In the genomic region with DNA sequence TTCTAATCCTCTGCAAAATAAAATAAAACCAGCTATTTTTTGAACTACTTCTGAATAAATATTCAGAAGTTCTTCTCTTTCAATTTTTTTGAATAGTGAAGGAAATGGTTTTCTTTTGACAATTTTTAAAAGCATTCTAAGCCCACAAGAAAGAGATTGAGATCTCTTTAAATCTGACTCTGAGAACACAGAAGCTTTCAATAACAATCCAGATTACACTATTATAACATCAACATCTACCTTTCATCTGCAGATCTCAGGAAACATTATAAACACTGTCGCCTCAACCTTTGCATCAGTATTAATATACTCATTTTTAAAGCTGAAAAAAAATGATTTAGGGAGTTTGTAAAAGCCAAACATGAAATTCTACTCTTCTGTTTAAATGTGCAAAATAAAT, we compare ENCODE assay signal across 18 cellular contexts.
"Had no signal": no experiment of that assay in that cellular context is flagged by ENCODE, and none has a peak within 500 bp of the region (broad histone marks: within the 10 kb centered on the region; RNA-seq: fewer than 3 reads in every experiment).

No MANE protein-coding gene starts in this region.

- ATAC-seq: activated CD4-positive, CD25-positive, alpha-beta regulatory T cell treated with anti-CD3 and anti-CD28 coated beads, Interleukin-2, amount 50 U/mL, for 24 hours; left colon; sciatic nerve had no signal

- H3K27me3 ChIP-seq: colonic mucosa, neural progenitor cell, SJSA1, testis, upper lobe of left lung had no signal

- H3K36me3 ChIP-seq: colonic mucosa, neural progenitor cell, SJSA1, upper lobe of left lung had no signal

- H3K4me3 ChIP-seq: colonic mucosa, neural progenitor cell, SJSA1, smooth muscle cell, testis, upper lobe of left lung had no signal

- H3K27ac ChIP-seq: colonic mucosa, neural progenitor cell, SJSA1, testis, upper lobe of left lung, VCaP had no signal

- H3K27me3 Mint-ChIP-seq: activated naive CD4-positive, alpha-beta T cell treated with anti-CD3 and anti-CD28 coated beads, Interleukin-2, amount 50 U/mL, for 24 hours had no signal

- H3K4me3 Mint-ChIP-seq: activated naive CD4-positive, alpha-beta T cell treated with anti-CD3 and anti-CD28 coated beads, Interleukin-2, amount 50 U/mL, for 24 hours; memory B cell; neural progenitor cell had no signal

- H3K36me3 Mint-ChIP-seq: activated naive CD4-positive, alpha-beta T cell treated with anti-CD3 and anti-CD28 coated beads, Interleukin-2, amount 50 U/mL, for 24 hours; memory B cell; neural progenitor cell had no signal

- H3K4me1 ChIP-seq: colonic mucosa, testis had no signal

- H3K9me3 ChIP-seq: colonic mucosa, SJSA1, testis, upper lobe of left lung had no signal

- H3K27ac Mint-ChIP-seq: activated naive CD4-positive, alpha-beta T cell treated with anti-CD3 and anti-CD28 coated beads, Interleukin-2, amount 50 U/mL, for 24 hours; memory B cell; neural progenitor cell had no signal

- DNase-seq: activated CD4-positive, alpha-beta T cell treated with anti-CD3 and anti-CD28 coated beads, Interleukin-2, amount 50 U/mL, for 1 hour; activated CD8-positive, alpha-beta memory T cell treated with anti-CD3 and anti-CD28 coated beads for 24 hours; activated effector memory CD4-positive, alpha-beta T cell treated with anti-CD3 and anti-CD28 coated beads, Interleukin-2, amount 50 U/mL, for 16 hours; activated T-cell treated with anti-CD3 and anti-CD28 coated beads, Interleukin-2, amount 50 U/mL, for 48 hours; colonic mucosa; left colon; stimulated activated CD4-positive, alpha-beta T cell treated with anti-CD3 and anti-CD28 coated beads, Interleukin-2, amount 100 ng/mL, for 48 hours; stimulated activated CD8-positive, alpha-beta memory T cell treated with anti-CD3 and anti-CD28 coated beads, Interleukin-4, amount 100 ng/mL, for 48 hours; testis; upper lobe of left lung had no signal

- H3K9me3 Mint-ChIP-seq: activated naive CD4-positive, alpha-beta T cell treated with anti-CD3 and anti-CD28 coated beads, Interleukin-2, amount 50 U/mL, for 24 hours; memory B cell; neural progenitor cell had no signal
